In genomic region chrX:152735101-152735500, GRCh38 we compare ENCODE assay signal across 31 cellular contexts. TPM values are rescaled to one million over a fixed set of nuclear protein-coding genes. Genes with fewer than 3 reads are reported as not detected.
"Had no signal": no experiment of that assay in that cellular context is flagged by ENCODE, and none has a peak within 500 bp of the region (broad histone marks: within the 10 kb centered on the region; RNA-seq: fewer than 3 reads in every experiment).

No MANE protein-coding gene starts in this region.

- H3K4me1 ChIP-seq: esophagus muscularis mucosa, foreskin keratinocyte, gastrocnemius medialis had no signal

- H3K27ac ChIP-seq: brain microvascular endothelial cell, esophagus muscularis mucosa, foreskin keratinocyte, gastrocnemius medialis had no signal

- FAIRE-seq: astrocyte, bronchial epithelial cell, colon had no signal

- DNase-seq: activated CD4-positive, alpha-beta memory T cell treated with anti-CD3 and anti-CD28 coated beads, Interleukin-2, amount 10 ng/mL, durations not matched to agents 7 days and 5 days; activated CD4-positive, alpha-beta T cell treated with anti-CD3 and anti-CD28 coated beads for 1 hour; activated CD4-positive, alpha-beta T cell treated with anti-CD3 and anti-CD28 coated beads for 4 hours; activated CD4-positive, alpha-beta T cell treated with anti-CD3 and anti-CD28 coated beads, Interleukin-2, amount 10 ng/mL, durations not matched to agents 7 days and 5 days; activated CD4-positive, alpha-beta T cell treated with anti-CD3 and anti-CD28 coated beads, Interleukin-2, amount 50 U/mL, for 4 hours; activated CD8-positive, alpha-beta memory T cell treated with anti-CD3 and anti-CD28 coated beads, Interleukin-2, amount 50 U/mL, for 48 hours; activated gamma-delta T cell; activated naive CD4-positive, alpha-beta T cell; activated naive CD4-positive, alpha-beta T cell treated with anti-CD3 and anti-CD28 coated beads, Interleukin-2, amount 50 U/mL, for 16 hours; activated T-cell treated with anti-CD3 and anti-CD28 coated beads for 4 hours; activated T-cell treated with anti-CD3 and anti-CD28 coated beads, Interleukin-2, amount 50 U/mL, for 72 hours; amniotic stem cell; anterior cingulate cortex; brain microvascular endothelial cell; cortex of kidney; dermis blood vessel endothelial cell; effector CD4-positive, alpha-beta T cell; effector memory CD8-positive, alpha-beta T cell; erythroblast; foreskin keratinocyte; gastrocnemius medialis; glutamatergic neuron; T-helper 2 cell had no signal

- H3K27me3 ChIP-seq: brain microvascular endothelial cell, esophagus muscularis mucosa, foreskin keratinocyte, gastrocnemius medialis had no signal

- H3K9me3 ChIP-seq: esophagus muscularis mucosa, gastrocnemius medialis had no signal

- H3K4me3 ChIP-seq: esophagus muscularis mucosa, gastrocnemius medialis had no signal

- H3K36me3 ChIP-seq: brain microvascular endothelial cell, esophagus muscularis mucosa, gastrocnemius medialis had no signal

- ATAC-seq: activated T-cell treated with anti-CD3 and anti-CD28 coated beads, Interleukin-2, amount 50 U/mL, for 72 hours; effector memory CD8-positive, alpha-beta T cell; foreskin keratinocyte; gastrocnemius medialis had no signal

RNA-seq across cellular contexts. Expression of gene MAGEA12, which starts 1.5 kb away (rescaled TPM):
- total RNA-seq: activated CD4-positive, alpha-beta memory T cell treated with anti-CD3 and anti-CD28 coated beads, Interleukin-2, amount 10 ng/mL, durations not matched to agents 7 days and 5 days; activated CD4-positive, alpha-beta T cell treated with anti-CD3 and anti-CD28 coated beads, Interleukin-2, amount 10 ng/mL, durations not matched to agents 7 days and 5 days; activated T-cell treated with anti-CD3 and anti-CD28 coated beads, Interleukin-2, amount 50 U/mL, for 72 hours; bronchial epithelial cell; cardiac septum; cerebellum; dermis blood vessel endothelial cell; esophagus muscularis mucosa; foreskin keratinocyte; gastrocnemius medialis; T-helper 1 cell treated with Interleukin-12 subunit alpha and Interleukin-12 subunit beta and Interleukin-4 antibody, amounts not matched to agents 30 ng/mL and 1 ng/mL, for 36 hours had no signal
- polyA plus RNA-seq: adipose tissue, foreskin keratinocyte had no signal

RNA-seq across cellular contexts. Expression of gene CSAG1, which starts 1.6 kb away (rescaled TPM):
- total RNA-seq: activated CD4-positive, alpha-beta memory T cell treated with anti-CD3 and anti-CD28 coated beads, Interleukin-2, amount 10 ng/mL, durations not matched to agents 7 days and 5 days; activated CD4-positive, alpha-beta T cell treated with anti-CD3 and anti-CD28 coated beads, Interleukin-2, amount 10 ng/mL, durations not matched to agents 7 days and 5 days; activated T-cell treated with anti-CD3 and anti-CD28 coated beads, Interleukin-2, amount 50 U/mL, for 72 hours; bronchial epithelial cell; cardiac septum; cerebellum; dermis blood vessel endothelial cell; esophagus muscularis mucosa; foreskin keratinocyte; gastrocnemius medialis; T-helper 1 cell treated with Interleukin-12 subunit alpha and Interleukin-12 subunit beta and Interleukin-4 antibody, amounts not matched to agents 30 ng/mL and 1 ng/mL, for 36 hours had no signal
- polyA plus RNA-seq: adipose tissue, foreskin keratinocyte had no signal

RNA-seq across cellular contexts. Expression of gene MAGEA2, which starts 18.5 kb away (rescaled TPM):
- total RNA-seq: activated CD4-positive, alpha-beta memory T cell treated with anti-CD3 and anti-CD28 coated beads, Interleukin-2, amount 10 ng/mL, durations not matched to agents 7 days and 5 days; activated CD4-positive, alpha-beta T cell treated with anti-CD3 and anti-CD28 coated beads, Interleukin-2, amount 10 ng/mL, durations not matched to agents 7 days and 5 days; activated T-cell treated with anti-CD3 and anti-CD28 coated beads, Interleukin-2, amount 50 U/mL, for 72 hours; bronchial epithelial cell; cardiac septum; cerebellum; dermis blood vessel endothelial cell; esophagus muscularis mucosa; foreskin keratinocyte; gastrocnemius medialis; T-helper 1 cell treated with Interleukin-12 subunit alpha and Interleukin-12 subunit beta and Interleukin-4 antibody, amounts not matched to agents 30 ng/mL and 1 ng/mL, for 36 hours had no signal
- polyA plus RNA-seq: adipose tissue, foreskin keratinocyte had no signal

RNA-seq across cellular contexts. Expression of gene MAGEA2B, which starts 20.7 kb away (rescaled TPM):
- total RNA-seq: activated CD4-positive, alpha-beta memory T cell treated with anti-CD3 and anti-CD28 coated beads, Interleukin-2, amount 10 ng/mL, durations not matched to agents 7 days and 5 days; activated CD4-positive, alpha-beta T cell treated with anti-CD3 and anti-CD28 coated beads, Interleukin-2, amount 10 ng/mL, durations not matched to agents 7 days and 5 days; activated T-cell treated with anti-CD3 and anti-CD28 coated beads, Interleukin-2, amount 50 U/mL, for 72 hours; bronchial epithelial cell; cardiac septum; cerebellum; dermis blood vessel endothelial cell; esophagus muscularis mucosa; foreskin keratinocyte; gastrocnemius medialis; T-helper 1 cell treated with Interleukin-12 subunit alpha and Interleukin-12 subunit beta and Interleukin-4 antibody, amounts not matched to agents 30 ng/mL and 1 ng/mL, for 36 hours had no signal
- polyA plus RNA-seq: adipose tissue, foreskin keratinocyte had no signal

RNA-seq across cellular contexts. Expression of gene CSAG3, which starts 23.9 kb away (rescaled TPM):
- total RNA-seq: bronchial epithelial cell, cardiac septum, cerebellum, dermis blood vessel endothelial cell, esophagus muscularis mucosa, foreskin keratinocyte, gastrocnemius medialis had no signal
- polyA plus RNA-seq: adipose tissue, foreskin keratinocyte had no signal
